8 cellular contexts compared by ENCODE assay signal in the genomic region with DNA sequence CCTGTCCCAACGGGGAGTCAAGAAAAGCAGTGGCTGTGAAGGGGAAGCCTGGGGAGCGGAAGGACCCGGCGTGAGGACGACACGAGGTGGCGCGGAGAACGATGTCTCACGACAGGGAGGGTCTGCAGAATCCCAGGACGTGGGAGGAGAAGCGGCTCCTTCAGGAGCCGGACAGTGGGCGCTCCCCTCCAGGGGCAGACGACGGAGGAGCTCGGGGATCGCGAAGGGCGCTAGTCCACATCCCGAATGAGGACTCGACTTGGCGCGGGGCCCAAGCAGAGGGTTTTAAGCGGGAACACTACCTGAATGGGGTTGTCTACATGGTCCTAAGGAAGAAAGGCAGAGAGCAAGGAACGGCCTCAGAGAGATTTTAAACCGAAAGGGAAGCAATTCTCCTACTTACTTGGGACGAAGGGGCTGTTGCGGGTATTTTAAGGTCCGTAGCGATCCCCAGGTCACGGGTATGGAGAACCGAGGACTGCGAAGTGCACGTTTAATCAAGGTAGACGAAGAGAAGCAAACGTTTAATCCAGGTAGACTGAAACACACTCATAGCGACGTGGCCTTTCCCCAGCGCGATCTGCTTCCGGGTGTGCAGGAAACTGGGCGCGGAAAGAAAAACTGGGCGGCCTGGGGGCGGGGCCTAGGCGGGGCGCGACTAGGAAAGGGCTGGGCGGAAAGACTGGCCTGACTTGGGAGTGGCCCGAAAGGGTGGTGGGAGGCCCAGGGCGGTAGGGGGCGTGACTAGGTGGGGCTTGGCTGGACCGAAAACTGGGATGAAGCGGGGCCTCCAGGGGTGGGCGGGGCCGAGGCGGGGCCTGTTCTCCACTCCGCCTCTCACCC.
DNase-seq lines count a peak whose midpoint lies in the region; ATAC-seq and TF ChIP-seq lines count a peak whose summit lies in the region.

Gene ZNF841, minus strand, starts transcription at position 594 of the 843 bp plus-strand sequence. CDS start 10,964 bp downstream, outside the sequence.

- peak; percentile 87 for ATAC-seq in HG02973 (IDR thresholded peaks at IDR 0.05; ENCODE audit: unreplicated experiment)
- ATAC-seq in GM18861 (IDR thresholded peaks at IDR 0.05; ENCODE audit: unreplicated experiment): no peak

- peak; percentile 89 for DNase-seq in NCI-H2196 (lab: John Stamatoyannopoulos, UW; ENCODE audit: unreplicated experiment)
- DNase-seq in activated CD4-positive, alpha-beta T cell treated with anti-CD3 and anti-CD28 coated beads for 1 hour: peak; percentile 72
- DNase-seq in cerebellar nuclear complex (lab: John Stamatoyannopoulos, UW): peak; percentile 78 to 88
- DNase-seq in islet precursor cell: peak; percentile 97
- peak; percentile 68 to 80 for DNase-seq in stimulated activated CD4-positive, alpha-beta T cell treated with anti-CD3 and anti-CD28 coated beads, Interleukin-12 subunit alpha, Interleukin-12 subunit beta, amount 100 ng/mL, for 24 hours (ENCODE audit: low read depth in 2 of 2)

- TF ChIP-seq POLR2A in GM10847 (IDR thresholded peaks at IDR 0.05; ENCODE audit: extremely low read depth, insufficient read length): peak; percentile 62
